Comparison of ENCODE assay signal across 1 cellular context in the genomic region with DNA sequence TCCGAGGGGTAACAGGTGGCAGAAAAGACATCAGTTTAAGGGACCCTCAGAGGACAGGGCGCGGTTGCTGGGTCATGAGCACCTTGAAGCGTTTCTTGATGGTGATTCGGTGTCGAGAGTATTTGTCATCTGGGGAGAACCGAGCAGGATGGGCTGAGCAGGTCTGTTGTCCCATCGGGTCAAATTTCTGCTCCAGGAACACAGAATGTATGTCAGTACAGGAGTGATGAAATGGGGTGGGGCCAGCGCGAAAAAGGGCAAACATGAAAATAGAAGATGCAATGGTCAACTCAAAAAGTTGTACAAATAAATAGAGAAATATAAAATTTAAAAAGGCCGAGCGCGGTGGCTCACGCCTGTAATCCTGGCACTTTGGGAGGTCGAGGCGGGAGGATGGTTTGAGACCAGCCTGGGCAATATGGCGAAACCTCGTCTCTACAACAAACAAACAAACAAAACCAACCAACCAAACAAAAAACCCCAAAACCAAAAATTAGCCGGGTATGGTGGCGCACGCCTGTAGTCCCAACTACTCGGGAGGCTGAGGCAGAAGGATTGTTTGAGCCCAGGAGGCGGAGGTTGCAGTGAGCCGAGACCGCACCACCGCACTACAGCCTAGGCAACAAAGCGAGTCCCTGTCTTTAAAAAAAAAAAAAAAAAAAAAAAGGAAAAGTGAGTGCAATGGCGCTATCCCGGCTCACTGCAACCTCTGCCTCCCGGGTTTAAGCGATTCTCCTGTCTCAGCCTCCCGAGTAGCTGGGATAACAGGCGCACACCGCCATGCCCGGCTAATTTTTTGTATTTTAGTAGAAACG.
TF ChIP-seq lines count a peak whose summit lies in the region.

No MANE protein-coding gene starts in this region.

TF ChIP-seq in HepG2, 621 proteins besides CTCF, POLR2A, EP300 and RAD21:
- TF ChIP-seq ZNF160 (CRISPR knock-in tag; IDR thresholded peaks at IDR 0.05) (no peak), STAG1 (CRISPR knock-in tag; IDR thresholded peaks at IDR 0.05) (no peak), ZNF460 (CRISPR knock-in tag; IDR thresholded peaks at IDR 0.05; ENCODE audit: borderline replicate concordance) (peak; percentile 76), ASH2L (IDR thresholded peaks at IDR 0.05; ENCODE audit: insufficient read length, low read depth, low read length) (peak; percentile 11), ZFP37 (CRISPR knock-in tag; IDR thresholded peaks at IDR 0.05; ENCODE audit: borderline replicate concordance) (no peak), ATF7-NPFF (CRISPR knock-in tag; IDR thresholded peaks at IDR 0.05; ENCODE audit: low read depth) (no peak), ZNF816 (CRISPR knock-in tag; IDR thresholded peaks at IDR 0.05; ENCODE audit: borderline replicate concordance) (peak; percentile 71; the same call in 1 of the 2 replicates), CBX5 (CRISPR knock-in tag; IDR thresholded peaks at IDR 0.05; ENCODE audit: borderline replicate concordance) (no peak), ATF7 (IDR thresholded peaks at IDR 0.05) (no peak), ATF7 (CRISPR knock-in tag; IDR thresholded peaks at IDR 0.05) (no peak), MED1 (CRISPR knock-in tag; IDR thresholded peaks at IDR 0.05) (no peak), RORA (CRISPR knock-in tag; IDR thresholded peaks at IDR 0.05) (no peak), MZF1 (CRISPR knock-in tag; IDR thresholded peaks at IDR 0.05; ENCODE audit: borderline replicate concordance) (no peak), IRX3 (CRISPR knock-in tag; IDR thresholded peaks at IDR 0.05; ENCODE audit: borderline replicate concordance, low read depth) (no peak), ZBTB38 (CRISPR knock-in tag; IDR thresholded peaks at IDR 0.05) (0 out of 2 replicates have a peak, but pooled peaks have one; percentile 28), TCF7 (IDR thresholded peaks at IDR 0.05; ENCODE audit: low read depth) (no peak), ZFP41 (CRISPR knock-in tag; IDR thresholded peaks at IDR 0.05; ENCODE audit: borderline replicate concordance) (no peak)
- TF ChIP-seq, protein P1, sequence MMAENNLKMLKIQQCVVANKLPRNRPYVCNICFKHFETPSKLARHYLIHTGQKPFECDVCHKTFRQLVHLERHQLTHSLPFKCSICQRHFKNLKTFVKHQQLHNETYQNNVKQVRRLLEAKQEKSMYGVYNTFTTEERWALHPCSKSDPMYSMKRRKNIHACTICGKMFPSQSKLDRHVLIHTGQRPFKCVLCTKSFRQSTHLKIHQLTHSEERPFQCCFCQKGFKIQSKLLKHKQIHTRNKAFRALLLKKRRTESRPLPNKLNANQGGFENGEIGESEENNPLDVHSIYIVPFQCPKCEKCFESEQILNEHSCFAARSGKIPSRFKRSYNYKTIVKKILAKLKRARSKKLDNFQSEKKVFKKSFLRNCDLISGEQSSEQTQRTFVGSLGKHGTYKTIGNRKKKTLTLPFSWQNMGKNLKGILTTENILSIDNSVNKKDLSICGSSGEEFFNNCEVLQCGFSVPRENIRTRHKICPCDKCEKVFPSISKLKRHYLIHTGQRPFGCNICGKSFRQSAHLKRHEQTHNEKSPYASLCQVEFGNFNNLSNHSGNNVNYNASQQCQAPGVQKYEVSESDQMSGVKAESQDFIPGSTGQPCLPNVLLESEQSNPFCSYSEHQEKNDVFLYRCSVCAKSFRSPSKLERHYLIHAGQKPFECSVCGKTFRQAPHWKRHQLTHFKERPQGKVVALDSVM (CRISPR knock-in tag; IDR thresholded peaks at IDR 0.05) = peak; percentile 74
- TF ChIP-seq, protein P2, sequence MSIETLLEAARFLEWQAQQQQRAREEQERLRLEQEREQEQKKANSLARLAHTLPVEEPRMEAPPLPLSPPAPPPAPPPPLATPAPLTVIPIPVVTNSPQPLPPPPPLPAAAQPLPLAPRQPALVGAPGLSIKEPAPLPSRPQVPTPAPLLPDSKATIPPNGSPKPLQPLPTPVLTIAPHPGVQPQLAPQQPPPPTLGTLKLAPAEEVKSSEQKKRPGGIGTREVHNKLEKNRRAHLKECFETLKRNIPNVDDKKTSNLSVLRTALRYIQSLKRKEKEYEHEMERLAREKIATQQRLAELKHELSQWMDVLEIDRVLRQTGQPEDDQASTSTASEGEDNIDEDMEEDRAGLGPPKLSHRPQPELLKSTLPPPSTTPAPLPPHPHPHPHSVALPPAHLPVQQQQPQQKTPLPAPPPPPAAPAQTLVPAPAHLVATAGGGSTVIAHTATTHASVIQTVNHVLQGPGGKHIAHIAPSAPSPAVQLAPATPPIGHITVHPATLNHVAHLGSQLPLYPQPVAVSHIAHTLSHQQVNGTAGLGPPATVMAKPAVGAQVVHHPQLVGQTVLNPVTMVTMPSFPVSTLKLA (IDR thresholded peaks at IDR 0.05) = no peak
- TF ChIP-seq, protein P3, sequence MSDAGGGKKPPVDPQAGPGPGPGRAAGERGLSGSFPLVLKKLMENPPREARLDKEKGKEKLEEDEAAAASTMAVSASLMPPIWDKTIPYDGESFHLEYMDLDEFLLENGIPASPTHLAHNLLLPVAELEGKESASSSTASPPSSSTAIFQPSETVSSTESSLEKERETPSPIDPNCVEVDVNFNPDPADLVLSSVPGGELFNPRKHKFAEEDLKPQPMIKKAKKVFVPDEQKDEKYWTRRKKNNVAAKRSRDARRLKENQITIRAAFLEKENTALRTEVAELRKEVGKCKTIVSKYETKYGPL (CRISPR knock-in tag; IDR thresholded peaks at IDR 0.05) = no peak
- TF ChIP-seq, protein P4, sequence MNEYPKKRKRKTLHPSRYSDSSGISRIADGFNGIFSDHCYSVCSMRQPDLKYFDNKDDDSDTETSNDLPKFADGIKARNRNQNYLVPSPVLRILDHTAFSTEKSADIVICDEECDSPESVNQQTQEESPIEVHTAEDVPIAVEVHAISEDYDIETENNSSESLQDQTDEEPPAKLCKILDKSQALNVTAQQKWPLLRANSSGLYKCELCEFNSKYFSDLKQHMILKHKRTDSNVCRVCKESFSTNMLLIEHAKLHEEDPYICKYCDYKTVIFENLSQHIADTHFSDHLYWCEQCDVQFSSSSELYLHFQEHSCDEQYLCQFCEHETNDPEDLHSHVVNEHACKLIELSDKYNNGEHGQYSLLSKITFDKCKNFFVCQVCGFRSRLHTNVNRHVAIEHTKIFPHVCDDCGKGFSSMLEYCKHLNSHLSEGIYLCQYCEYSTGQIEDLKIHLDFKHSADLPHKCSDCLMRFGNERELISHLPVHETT (CRISPR knock-in tag; conservative IDR thresholded peaks at IDR 0.05) = no peak
- TF ChIP-seq, protein P5, sequence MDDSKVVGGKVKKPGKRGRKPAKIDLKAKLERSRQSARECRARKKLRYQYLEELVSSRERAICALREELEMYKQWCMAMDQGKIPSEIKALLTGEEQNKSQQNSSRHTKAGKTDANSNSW (CRISPR knock-in tag; IDR thresholded peaks at IDR 0.05; ENCODE audit: borderline replicate concordance) = no peak
- TF ChIP-seq, protein P6, sequence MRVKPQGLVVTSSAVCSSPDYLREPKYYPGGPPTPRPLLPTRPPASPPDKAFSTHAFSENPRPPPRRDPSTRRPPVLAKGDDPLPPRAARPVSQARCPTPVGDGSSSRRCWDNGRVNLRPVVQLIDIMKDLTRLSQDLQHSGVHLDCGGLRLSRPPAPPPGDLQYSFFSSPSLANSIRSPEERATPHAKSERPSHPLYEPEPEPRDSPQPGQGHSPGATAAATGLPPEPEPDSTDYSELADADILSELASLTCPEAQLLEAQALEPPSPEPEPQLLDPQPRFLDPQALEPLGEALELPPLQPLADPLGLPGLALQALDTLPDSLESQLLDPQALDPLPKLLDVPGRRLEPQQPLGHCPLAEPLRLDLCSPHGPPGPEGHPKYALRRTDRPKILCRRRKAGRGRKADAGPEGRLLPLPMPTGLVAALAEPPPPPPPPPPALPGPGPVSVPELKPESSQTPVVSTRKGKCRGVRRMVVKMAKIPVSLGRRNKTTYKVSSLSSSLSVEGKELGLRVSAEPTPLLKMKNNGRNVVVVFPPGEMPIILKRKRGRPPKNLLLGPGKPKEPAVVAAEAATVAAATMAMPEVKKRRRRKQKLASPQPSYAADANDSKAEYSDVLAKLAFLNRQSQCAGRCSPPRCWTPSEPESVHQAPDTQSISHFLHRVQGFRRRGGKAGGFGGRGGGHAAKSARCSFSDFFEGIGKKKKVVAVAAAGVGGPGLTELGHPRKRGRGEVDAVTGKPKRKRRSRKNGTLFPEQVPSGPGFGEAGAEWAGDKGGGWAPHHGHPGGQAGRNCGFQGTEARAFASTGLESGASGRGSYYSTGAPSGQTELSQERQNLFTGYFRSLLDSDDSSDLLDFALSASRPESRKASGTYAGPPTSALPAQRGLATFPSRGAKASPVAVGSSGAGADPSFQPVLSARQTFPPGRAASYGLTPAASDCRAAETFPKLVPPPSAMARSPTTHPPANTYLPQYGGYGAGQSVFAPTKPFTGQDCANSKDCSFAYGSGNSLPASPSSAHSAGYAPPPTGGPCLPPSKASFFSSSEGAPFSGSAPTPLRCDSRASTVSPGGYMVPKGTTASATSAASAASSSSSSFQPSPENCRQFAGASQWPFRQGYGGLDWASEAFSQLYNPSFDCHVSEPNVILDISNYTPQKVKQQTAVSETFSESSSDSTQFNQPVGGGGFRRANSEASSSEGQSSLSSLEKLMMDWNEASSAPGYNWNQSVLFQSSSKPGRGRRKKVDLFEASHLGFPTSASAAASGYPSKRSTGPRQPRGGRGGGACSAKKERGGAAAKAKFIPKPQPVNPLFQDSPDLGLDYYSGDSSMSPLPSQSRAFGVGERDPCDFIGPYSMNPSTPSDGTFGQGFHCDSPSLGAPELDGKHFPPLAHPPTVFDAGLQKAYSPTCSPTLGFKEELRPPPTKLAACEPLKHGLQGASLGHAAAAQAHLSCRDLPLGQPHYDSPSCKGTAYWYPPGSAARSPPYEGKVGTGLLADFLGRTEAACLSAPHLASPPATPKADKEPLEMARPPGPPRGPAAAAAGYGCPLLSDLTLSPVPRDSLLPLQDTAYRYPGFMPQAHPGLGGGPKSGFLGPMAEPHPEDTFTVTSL (CRISPR knock-in tag; IDR thresholded peaks at IDR 0.05; ENCODE audit: borderline replicate concordance) = 0 out of 2 replicates have a peak, but pooled peaks have one; percentile 7
